In the genomic region with DNA sequence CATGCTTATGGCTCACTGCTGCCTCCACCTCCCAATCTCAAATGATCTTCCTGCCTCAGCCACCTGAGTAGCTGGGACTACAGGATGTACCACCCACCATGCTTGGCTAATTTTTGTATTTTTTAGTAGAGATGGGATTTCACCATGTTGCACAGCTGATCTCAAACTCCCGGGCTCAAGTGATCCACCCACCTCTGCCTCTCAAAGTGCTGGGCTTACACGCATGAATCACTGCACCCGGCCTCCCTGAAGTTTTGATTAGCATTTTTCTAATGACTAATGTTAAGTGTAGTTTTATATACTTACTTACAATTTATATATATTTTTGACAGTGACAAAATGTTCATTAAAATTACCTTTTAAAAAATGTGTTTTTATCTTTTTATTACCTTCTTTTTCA, we compare ENCODE assay signal across 27 cellular contexts. TPM values are rescaled to one million over a fixed set of nuclear protein-coding genes. Genes with fewer than 3 reads are reported as not detected.
DNase-seq lines count a peak whose midpoint lies in the region; ATAC-seq, FAIRE-seq and TF ChIP-seq lines count a peak whose summit lies in the region.
"Had no signal": no experiment of that assay in that cellular context is flagged by ENCODE, and none has a peak within 500 bp of the region (broad histone marks: within the 10 kb centered on the region; RNA-seq: fewer than 3 reads in every experiment).

No MANE protein-coding gene starts in this region.

- H3K9me3 Mint-ChIP-seq in activated CD8-positive, alpha-beta memory T cell treated with anti-CD3 and anti-CD28 coated beads, Interleukin-2, amount 10 ng/mL, durations not matched to agents 7 days and 5 days (ENCODE audit: low read depth): peaks cover 21% of the 10 kb centered on the region

- H3K4me1 Mint-ChIP-seq in activated CD8-positive, alpha-beta memory T cell treated with anti-CD3 and anti-CD28 coated beads, Interleukin-2, amount 10 ng/mL, durations not matched to agents 7 days and 5 days: no peaks in the 10 kb centered on the region

- ATAC-seq in HG03025 (IDR thresholded peaks at IDR 0.05; ENCODE audit: low FRiP score, unreplicated experiment): no peak
- no peak for ATAC-seq in activated CD8-positive, alpha-beta memory T cell treated with anti-CD3 and anti-CD28 coated beads, Interleukin-2, amount 10 ng/mL, durations not matched to agents 7 days and 5 days
- ATAC-seq: A549, Right ventricle myocardium inferior, SK-N-SH treated with all-trans-retinoic acid at 6 μM for 48 hours had no signal

- H3K4me3 ChIP-seq in choroid plexus epithelial cell (ENCODE audit: low read depth, low read length): no peak overlapping the region
- no peak overlapping the region for H3K4me3 ChIP-seq in MG63
- H3K4me3 ChIP-seq: A549, HAP-1, SJCRH30 had no signal

- CTCF ChIA-PET in activated CD8-positive, alpha-beta memory T cell treated with anti-CD3 and anti-CD28 coated beads, Interleukin-2, amount 10 ng/mL, durations not matched to agents 7 days and 5 days (lab: Charles Lee): no interaction called here

- H3K27me3 Mint-ChIP-seq in activated CD8-positive, alpha-beta memory T cell treated with anti-CD3 and anti-CD28 coated beads, Interleukin-2, amount 10 ng/mL, durations not matched to agents 7 days and 5 days: no peaks in the 10 kb centered on the region
- H3K27me3 Mint-ChIP-seq: CD4-positive, alpha-beta memory T cell had no signal

- H3K4me3 Mint-ChIP-seq in activated CD8-positive, alpha-beta memory T cell treated with anti-CD3 and anti-CD28 coated beads, Interleukin-2, amount 10 ng/mL, durations not matched to agents 7 days and 5 days: no peak overlapping the region
- H3K4me3 Mint-ChIP-seq: CD4-positive, alpha-beta memory T cell; HFFc6 had no signal

- peaks cover 3% of the 10 kb centered on the region; the same call in 1 of the 2 replicates for H3K36me3 ChIP-seq in MG63
- H3K36me3 ChIP-seq: HAP-1, SJCRH30 had no signal

- H3K36me3 Mint-ChIP-seq in activated CD8-positive, alpha-beta memory T cell treated with anti-CD3 and anti-CD28 coated beads, Interleukin-2, amount 10 ng/mL, durations not matched to agents 7 days and 5 days: peaks cover 35% of the 10 kb centered on the region

- H3K27me3 ChIP-seq in MG63: no peaks in the 10 kb centered on the region
- H3K27me3 ChIP-seq: SJCRH30 had no signal

- peak; percentile 47 for FAIRE-seq in TTC549 (lab: Jason Lieb, UNC)
- FAIRE-seq: A549, G401.6 had no signal

- DNase-seq in choroid plexus epithelial cell (ENCODE audit: low read depth) (peak; percentile 30), non-pigmented ciliary epithelial cell (ENCODE audit: low read depth) (peak; percentile 26), MG63 (no peak)
- DNase-seq in activated CD4-positive, alpha-beta T cell treated with anti-CD3 and anti-CD28 coated beads, Interleukin-2, amount 50 U/mL, for 48 hours: no peak
- DNase-seq in activated CD8-positive, alpha-beta memory T cell treated with anti-CD3 and anti-CD28 coated beads, Interleukin-2, amount 10 ng/mL, durations not matched to agents 7 days and 5 days: no peak
- DNase-seq: AML-193; C1 segment of cervical spinal cord; CD4-positive, alpha-beta memory T cell; COR-L47; DMS53; GOT3; HFFc6; MV-4-11; NCI-H1105; NCI-H146; NCI-H1930; NCI-H446; NCI-H524 treated with DMSO at 0.1 percent for 48 hours; NCI-H774; SJCRH30 had no signal

- peaks cover 26% of the 10 kb centered on the region for H3K9me3 ChIP-seq in MG63

- TF ChIP-seq CTCF in choroid plexus epithelial cell (conservative IDR thresholded peaks at IDR 0.05; ENCODE audit: low read depth, low read length): no peak

- H3K27ac Mint-ChIP-seq in activated CD8-positive, alpha-beta memory T cell treated with anti-CD3 and anti-CD28 coated beads, Interleukin-2, amount 10 ng/mL, durations not matched to agents 7 days and 5 days: no peak overlapping the region
- H3K27ac Mint-ChIP-seq: CD4-positive, alpha-beta memory T cell; HFFc6 had no signal

RNA-seq across cellular contexts. Expression of a gene that starts 41.1 kb away (rescaled TPM):
- 0.79 and 2.1 TPM in 2 replicates for total RNA-seq in MG63 (2014; rRNA removed; shearing (Covaris generic); ENCODE audit: low replicate concordance)
- 1 to 10 TPM; 3.7 to 6.7 TPM for total RNA-seq in activated CD8-positive, alpha-beta memory T cell treated with anti-CD3 and anti-CD28 coated beads, Interleukin-2, amount 10 ng/mL, durations not matched to agents 7 days and 5 days

Comparison
In these comparisons a context has a peak if more than half of its experiments do, and no peak if none do; other contexts are left out.
1. DNase-seq: peak in choroid plexus epithelial cell (single experiment) and non-pigmented ciliary epithelial cell (single experiment); none in activated CD4-positive, alpha-beta T cell treated with anti-CD3 and anti-CD28 coated beads, Interleukin-2, amount 50 U/mL, for 48 hours (0 of 2), MG63 (single experiment) and activated CD8-positive, alpha-beta memory T cell treated with anti-CD3 and anti-CD28 coated beads, Interleukin-2, amount 10 ng/mL, durations not matched to agents 7 days and 5 days (single experiment).